8 cellular contexts compared by ENCODE assay signal in the genomic region with DNA sequence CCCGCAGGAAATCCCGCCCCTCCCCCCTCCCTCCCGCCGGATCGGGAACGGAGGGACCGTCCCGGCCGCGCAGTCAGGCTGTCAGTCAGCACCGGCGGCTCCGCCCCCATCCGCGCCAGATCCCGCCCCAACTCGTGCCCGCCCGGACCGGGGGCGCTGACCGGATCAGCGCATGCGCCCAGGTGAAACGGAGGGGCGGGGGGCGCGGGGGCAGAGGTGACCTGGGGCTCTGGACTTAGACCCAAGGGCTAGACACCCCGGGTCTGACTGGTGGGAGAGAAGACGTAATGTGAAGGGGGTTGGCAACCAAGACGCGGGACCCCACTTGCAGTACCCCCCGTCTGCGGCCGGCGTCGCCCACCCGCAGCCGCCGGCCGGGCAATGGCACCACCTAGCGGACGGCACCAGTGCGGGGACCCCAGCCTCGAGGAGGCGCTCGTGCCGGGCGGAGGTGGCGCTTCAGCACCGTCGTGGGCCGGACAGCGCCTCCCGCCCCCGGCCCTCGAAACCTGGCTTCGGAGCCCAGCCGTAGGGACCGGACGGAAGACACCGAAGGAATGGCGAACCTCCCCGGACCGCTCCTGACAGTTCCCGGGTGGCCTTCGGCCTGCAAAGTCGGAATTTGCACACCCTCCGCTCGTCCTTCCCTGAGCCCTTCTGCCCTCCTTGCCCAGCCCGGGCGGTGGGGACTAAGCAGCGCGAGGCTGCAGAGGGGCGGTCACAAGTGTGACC. TPM values are rescaled to one million over a fixed set of nuclear protein-coding genes. Genes with fewer than 3 reads are reported as not detected.
DNase-seq lines count a peak whose midpoint lies in the region; ATAC-seq and TF ChIP-seq lines count a peak whose summit lies in the region.

A gene with protein sequence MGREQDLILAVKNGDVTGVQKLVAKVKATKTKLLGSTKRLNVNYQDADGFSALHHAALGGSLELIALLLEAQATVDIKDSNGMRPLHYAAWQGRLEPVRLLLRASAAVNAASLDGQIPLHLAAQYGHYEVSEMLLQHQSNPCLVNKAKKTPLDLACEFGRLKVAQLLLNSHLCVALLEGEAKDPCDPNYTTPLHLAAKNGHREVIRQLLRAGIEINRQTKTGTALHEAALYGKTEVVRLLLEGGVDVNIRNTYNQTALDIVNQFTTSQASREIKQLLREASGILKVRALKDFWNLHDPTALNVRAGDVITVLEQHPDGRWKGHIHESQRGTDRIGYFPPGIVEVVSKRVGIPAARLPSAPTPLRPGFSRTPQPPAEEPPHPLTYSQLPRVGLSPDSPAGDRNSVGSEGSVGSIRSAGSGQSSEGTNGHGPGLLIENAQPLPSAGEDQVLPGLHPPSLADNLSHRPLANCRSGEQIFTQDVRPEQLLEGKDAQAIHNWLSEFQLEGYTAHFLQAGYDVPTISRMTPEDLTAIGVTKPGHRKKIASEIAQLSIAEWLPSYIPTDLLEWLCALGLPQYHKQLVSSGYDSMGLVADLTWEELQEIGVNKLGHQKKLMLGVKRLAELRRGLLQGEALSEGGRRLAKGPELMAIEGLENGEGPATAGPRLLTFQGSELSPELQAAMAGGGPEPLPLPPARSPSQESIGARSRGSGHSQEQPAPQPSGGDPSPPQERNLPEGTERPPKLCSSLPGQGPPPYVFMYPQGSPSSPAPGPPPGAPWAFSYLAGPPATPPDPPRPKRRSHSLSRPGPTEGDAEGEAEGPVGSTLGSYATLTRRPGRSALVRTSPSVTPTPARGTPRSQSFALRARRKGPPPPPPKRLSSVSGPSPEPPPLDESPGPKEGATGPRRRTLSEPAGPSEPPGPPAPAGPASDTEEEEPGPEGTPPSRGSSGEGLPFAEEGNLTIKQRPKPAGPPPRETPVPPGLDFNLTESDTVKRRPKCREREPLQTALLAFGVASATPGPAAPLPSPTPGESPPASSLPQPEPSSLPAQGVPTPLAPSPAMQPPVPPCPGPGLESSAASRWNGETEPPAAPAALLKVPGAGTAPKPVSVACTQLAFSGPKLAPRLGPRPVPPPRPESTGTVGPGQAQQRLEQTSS (N-terminal part only) (minus strand): TSS at position 15 of the 732 bp plus-strand sequence. CDS start 1,733 bp downstream, outside the sequence.

- H3K4me1 ChIP-seq in hepatocyte (ENCODE audit: insufficient read depth) = peaks cover 45% of the 10 kb centered on the region
- H3K4me1 ChIP-seq in vagina = peaks cover 58% of the 10 kb centered on the region

- DNase-seq in NCI-H187 (lab: John Stamatoyannopoulos, UW) (peak; percentile 89 to 92), T1000 (lab: John Stamatoyannopoulos, UW) (peak; percentile 92), astrocyte of the hippocampus (ENCODE audit: low read depth, low spot score) (peak; percentile 98), hepatocyte (ENCODE audit: low spot score) (peak; percentile 98), renal cortical epithelial cell (ENCODE audit: low read depth) (peak; percentile 62), vagina (ENCODE audit: extremely low spot score in 2 of 2) (no peak)

- TF ChIP-seq CTCF in GM12875 (IDR thresholded peaks at IDR 0.05; ENCODE audit: borderline replicate concordance, insufficient read depth, low read depth, low read length) (peak; percentile 99), hepatocyte (IDR thresholded peaks at IDR 0.05; ENCODE audit: poor library complexity) (peak; percentile 100), vagina (IDR thresholded peaks at IDR 0.05) (peak; percentile 74 to 96 (median 89))

- H3K79me2 ChIP-seq in hepatocyte = peaks cover 72% of the 10 kb centered on the region

- H4K20me1 ChIP-seq in hepatocyte (ENCODE audit: insufficient read depth, poor library complexity, severe bottlenecking) = peaks cover 18% of the 10 kb centered on the region

- WGBS in hepatocyte (ENCODE audit: low lambda C conversion rate, missing lambda C conversion rate) = 2% methylated on average over 34 of the region's 75 CpGs

- H3K9me2 ChIP-seq in hepatocyte (replicated peaks; ENCODE audit: insufficient read depth) = no peaks in the 10 kb centered on the region

- no peaks in the 10 kb centered on the region for H3K9me3 ChIP-seq in hepatocyte (ENCODE audit: low read depth)
- H3K9me3 ChIP-seq in vagina = no peaks in the 10 kb centered on the region

- no peaks in the 10 kb centered on the region for H3K27me3 ChIP-seq in hepatocyte
- no peaks in the 10 kb centered on the region for H3K27me3 ChIP-seq in vagina

- H3K4me2 ChIP-seq in hepatocyte = peak within 1 kb of the TSS; percentile 100

- H3K27ac ChIP-seq in hepatocyte = peak within 1 kb of the TSS; percentile 82
- H3K27ac ChIP-seq in vagina = peak within 1 kb of the TSS; percentile 92

- peak; percentile 39 for ATAC-seq in HG02885 (IDR thresholded peaks at IDR 0.05; ENCODE audit: poor library complexity, unreplicated experiment)

- TF ChIP-seq POLR2A in vagina (IDR thresholded peaks at IDR 0.05) = no peak

- intact Hi-C loops in vagina (cut with DNase I) = loop anchor here (2.0 to 5.0 kb wide), 2 partner anchors 33 to 88 kb away; no protein-coding TSS in a partner anchor

- peak within 1 kb of the TSS; percentile 99 for H2AFZ ChIP-seq in hepatocyte

- peak within 1 kb of the TSS; percentile 49 for H3K4me3 ChIP-seq in GM12875 (ENCODE audit: low read depth, low read length)
- H3K4me3 ChIP-seq in hepatocyte = peak within 1 kb of the TSS; percentile 100
- H3K4me3 ChIP-seq in vagina = peak within 1 kb of the TSS; percentile 82 to 97

- H3K36me3 ChIP-seq in hepatocyte (replicated peaks; ENCODE audit: insufficient read depth, low read depth) = no peaks in the 10 kb centered on the region
- peaks cover 0 to 10% of the 10 kb centered on the region in 2 donors for H3K36me3 ChIP-seq in vagina

RNA-seq across cellular contexts. Expression of the gene that starts here (rescaled TPM):
- total RNA-seq in hepatocyte = 5.3 and 9.8 TPM in 2 replicates
- 14.5 and 16.2 TPM in 2 replicates for polyA plus RNA-seq in hepatocyte
- total RNA-seq in renal cortical epithelial cell = 4.3 and 26.2 TPM in 2 replicates
- total RNA-seq in vagina = 19.9 TPM

Comparison
In these comparisons a context has a peak if more than half of its experiments do, and no peak if none do; other contexts are left out.
1. H3K4me3 ChIP-seq: peak in every context shown above with its lines; median percentile 100 in hepatocyte; 90 in vagina; 49 in GM12875.
2. DNase-seq: peak in NCI-H187 (2 of 2), T1000 (single experiment), astrocyte of the hippocampus (single experiment), hepatocyte (single experiment) and renal cortical epithelial cell (single experiment); none in vagina (0 of 2).
3. Peak in every context shown above with its lines, with median percentiles within 50 percentile points of each other: CTCF ChIP-seq.